ENCODE assay signal across 12 cellular contexts in genomic region chr1:243345205-243345604, GRCh38.
A peak's percentile ranks its signal among the peaks of the same experiment; 100 is the strongest.
DNase-seq lines count a peak whose midpoint lies in the region; ATAC-seq, FAIRE-seq and TF ChIP-seq lines count a peak whose summit lies in the region.
"Had no signal": no experiment of that assay in that cellular context is flagged by ENCODE, and none has a peak within 500 bp of the region (broad histone marks: within the 10 kb centered on the region; RNA-seq: fewer than 3 reads in every experiment).

No MANE protein-coding gene starts in this region.

- no peaks in the 10 kb centered on the region for H3K27me3 Mint-ChIP-seq in activated T-helper 17 cell treated with anti-CD3 and anti-CD28 coated beads, Interleukin-2, amount 50 U/mL, for 72 hours
- no peaks in the 10 kb centered on the region for H3K27me3 Mint-ChIP-seq in progenitor cell of endocrine pancreas
- H3K27me3 Mint-ChIP-seq: activated naive CD8-positive, alpha-beta T cell had no signal

- ATAC-seq in activated T-helper 17 cell treated with anti-CD3 and anti-CD28 coated beads, Interleukin-2, amount 50 U/mL, for 72 hours (replicated peaks): no peak
- ATAC-seq: psoas muscle had no signal

- H3K27ac Mint-ChIP-seq in activated T-helper 17 cell treated with anti-CD3 and anti-CD28 coated beads, Interleukin-2, amount 50 U/mL, for 72 hours: no peak overlapping the region
- no peak overlapping the region for H3K27ac Mint-ChIP-seq in progenitor cell of endocrine pancreas
- H3K27ac Mint-ChIP-seq: activated naive CD8-positive, alpha-beta T cell had no signal

- peaks cover 29% of the 10 kb centered on the region for H3K36me3 Mint-ChIP-seq in activated T-helper 17 cell treated with anti-CD3 and anti-CD28 coated beads, Interleukin-2, amount 50 U/mL, for 72 hours (ENCODE audit: low read depth)
- H3K36me3 Mint-ChIP-seq in progenitor cell of endocrine pancreas (ENCODE audit: insufficient read depth): peaks cover 17% of the 10 kb centered on the region

- DNase-seq in GM03348 (ENCODE audit: low spot score): peak; percentile 18
- peak; percentile 34 for DNase-seq in HT-29 (ENCODE audit: low spot score)
- DNase-seq in amniotic epithelial cell (ENCODE audit: low read depth): peak; percentile 21
- DNase-seq in midbrain (lab: John Stamatoyannopoulos, UW): peak; percentile 60
- DNase-seq in DMS114 treated with DMSO at 0.1 percent for 48 hours (lab: John Stamatoyannopoulos, UW; ENCODE audit: unreplicated experiment): no peak
- DNase-seq in HTR-8/SVneo (ENCODE audit: insufficient read length, low spot score): no peak
- no peak for DNase-seq in progenitor cell of endocrine pancreas (ENCODE audit: low spot score, unreplicated experiment)
- DNase-seq: GDM1, psoas muscle had no signal

- TF ChIP-seq CTCF in progenitor cell of endocrine pancreas (IDR thresholded peaks at IDR 0.05; ENCODE audit: unreplicated experiment): no peak

- FAIRE-seq in HTR-8/SVneo (lab: Jason Lieb, UNC): no peak
- FAIRE-seq: H1 had no signal

- H3K9me3 Mint-ChIP-seq in activated T-helper 17 cell treated with anti-CD3 and anti-CD28 coated beads, Interleukin-2, amount 50 U/mL, for 72 hours: no peaks in the 10 kb centered on the region
- H3K9me3 Mint-ChIP-seq in progenitor cell of endocrine pancreas (ENCODE audit: low read depth): no peaks in the 10 kb centered on the region

- peaks cover 5% of the 10 kb centered on the region for H3K4me1 Mint-ChIP-seq in activated T-helper 17 cell treated with anti-CD3 and anti-CD28 coated beads, Interleukin-2, amount 50 U/mL, for 72 hours
- peaks cover 8% of the 10 kb centered on the region for H3K4me1 Mint-ChIP-seq in progenitor cell of endocrine pancreas (ENCODE audit: low read depth)

- H3K4me3 Mint-ChIP-seq in activated T-helper 17 cell treated with anti-CD3 and anti-CD28 coated beads, Interleukin-2, amount 50 U/mL, for 72 hours: no peak overlapping the region
- H3K4me3 Mint-ChIP-seq in progenitor cell of endocrine pancreas (ENCODE audit: low read depth): no peak overlapping the region
- H3K4me3 Mint-ChIP-seq: activated naive CD8-positive, alpha-beta T cell had no signal

Comparison
In these comparisons a context has a peak if more than half of its experiments do, and no peak if none do; other contexts are left out.
1. DNase-seq: peak in GM03348 (single experiment), HT-29 (single experiment), amniotic epithelial cell (single experiment) and midbrain (single experiment); none in DMS114 treated with DMSO at 0.1 percent for 48 hours (single experiment), HTR-8/SVneo (single experiment) and progenitor cell of endocrine pancreas (single experiment).